ENCODE assay signal across 7 cellular contexts in the genomic region with DNA sequence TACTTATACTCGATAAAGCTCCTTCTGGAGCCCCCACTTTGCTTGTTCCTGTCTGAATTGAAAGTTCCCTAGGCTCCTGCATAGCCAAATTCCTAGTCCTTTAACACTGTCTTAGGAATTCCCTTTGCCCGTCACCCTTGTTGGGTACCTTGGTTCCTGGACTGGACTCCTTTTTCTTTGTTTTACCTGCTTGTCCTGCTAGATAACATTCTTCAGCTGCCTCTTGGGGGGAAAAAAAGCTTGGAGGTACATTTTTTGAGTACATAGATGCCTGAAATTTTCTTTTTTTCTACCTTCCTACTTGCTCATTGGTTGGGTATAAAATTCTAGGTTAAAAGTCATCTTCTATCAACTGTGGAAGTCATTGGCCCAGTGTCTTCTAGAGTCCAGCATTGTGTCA.
"Had no signal": no experiment of that assay in that cellular context is flagged by ENCODE, and none has a peak within 500 bp of the region (broad histone marks: within the 10 kb centered on the region; RNA-seq: fewer than 3 reads in every experiment).

No MANE protein-coding gene starts in this region.

- H3K36me3 ChIP-seq: HAP-1 had no signal

- H3K4me1 ChIP-seq: HAP-1 had no signal

- H3K27ac ChIP-seq: GM23248 had no signal

- H2AFZ ChIP-seq: GM23248 had no signal

- H3K4me3 ChIP-seq: GM23248, HAP-1, K562 had no signal

- FAIRE-seq: HTR-8/SVneo, K562 had no signal

- H3K9ac ChIP-seq: GM23248 had no signal

- DNase-seq: GM23248, H7, IMR-90, KG1 had no signal
